Comparison of ENCODE assay signal across 28 cellular contexts in genomic region chr22:50232481-50233151, GRCh38.
"Had no signal": no experiment of that assay in that cellular context is flagged by ENCODE, and none has a peak within 500 bp of the region (broad histone marks: within the 10 kb centered on the region; RNA-seq: fewer than 3 reads in every experiment).

No MANE protein-coding gene starts in this region.

- H3K9me3 ChIP-seq: adrenal gland, body of pancreas, esophagus squamous epithelium, gastroesophageal sphincter, heart right ventricle had no signal

- H3K27me3 ChIP-seq: adrenal gland, body of pancreas, esophagus squamous epithelium, gastroesophageal sphincter, heart right ventricle had no signal

- ATAC-seq: activated CD8-positive, alpha-beta T cell treated with anti-CD3 and anti-CD28 coated beads for 36 hours; activated naive CD8-positive, alpha-beta T cell treated with anti-CD3 and anti-CD28 coated beads, Interleukin-2, amount 50 U/mL, for 24 hours; activated T-helper 17 cell treated with anti-CD3 and anti-CD28 coated beads, Interleukin-2, amount 50 U/mL, for 72 hours; body of pancreas; effector memory CD8-positive, alpha-beta T cell; gastroesophageal sphincter; heart right ventricle; WTC11 had no signal

- H3K4me3 Mint-ChIP-seq: activated CD8-positive, alpha-beta T cell treated with anti-CD3 and anti-CD28 coated beads for 36 hours; activated naive CD4-positive, alpha-beta T cell treated with anti-CD3 and anti-CD28 coated beads for 36 hours; activated naive CD4-positive, alpha-beta T cell treated with anti-CD3 and anti-CD28 coated beads, Interleukin-2, amount 50 U/mL, for 24 hours; activated naive CD8-positive, alpha-beta T cell treated with anti-CD3 and anti-CD28 coated beads for 36 hours; activated naive CD8-positive, alpha-beta T cell treated with anti-CD3 and anti-CD28 coated beads, Interleukin-2, amount 50 U/mL, for 24 hours; activated T-helper 17 cell treated with anti-CD3 and anti-CD28 coated beads, Interleukin-2, amount 50 U/mL, for 72 hours; effector memory CD8-positive, alpha-beta T cell; WTC11 had no signal

- H3K4me3 ChIP-seq: adrenal gland, body of pancreas, esophagus squamous epithelium, gastroesophageal sphincter, heart right ventricle had no signal

- H3K4me1 Mint-ChIP-seq: WTC11 had no signal

- H3K9me3 Mint-ChIP-seq: activated CD8-positive, alpha-beta T cell treated with anti-CD3 and anti-CD28 coated beads for 36 hours; activated naive CD4-positive, alpha-beta T cell treated with anti-CD3 and anti-CD28 coated beads for 36 hours; activated naive CD4-positive, alpha-beta T cell treated with anti-CD3 and anti-CD28 coated beads, Interleukin-2, amount 50 U/mL, for 24 hours; activated T-helper 17 cell treated with anti-CD3 and anti-CD28 coated beads, Interleukin-2, amount 50 U/mL, for 72 hours; effector memory CD8-positive, alpha-beta T cell had no signal

- H3K27ac ChIP-seq: adrenal gland, body of pancreas, epithelial cell of prostate, esophagus squamous epithelium, gastroesophageal sphincter, heart right ventricle had no signal

- H3K27me3 Mint-ChIP-seq: activated CD8-positive, alpha-beta T cell treated with anti-CD3 and anti-CD28 coated beads for 36 hours; activated naive CD4-positive, alpha-beta T cell treated with anti-CD3 and anti-CD28 coated beads, Interleukin-2, amount 50 U/mL, for 24 hours; activated naive CD8-positive, alpha-beta T cell treated with anti-CD3 and anti-CD28 coated beads for 36 hours; activated naive CD8-positive, alpha-beta T cell treated with anti-CD3 and anti-CD28 coated beads, Interleukin-2, amount 50 U/mL, for 24 hours; activated T-helper 17 cell treated with anti-CD3 and anti-CD28 coated beads, Interleukin-2, amount 50 U/mL, for 72 hours; effector memory CD8-positive, alpha-beta T cell had no signal

- H3K4me1 ChIP-seq: adrenal gland, body of pancreas, esophagus squamous epithelium, gastroesophageal sphincter, heart right ventricle had no signal

- DNase-seq: activated CD4-positive, alpha-beta T cell treated with anti-CD3 and anti-CD28 coated beads for 1 hour; activated CD4-positive, alpha-beta T cell treated with anti-CD3 and anti-CD28 coated beads for 48 hours; activated CD4-positive, alpha-beta T cell treated with anti-CD3 and anti-CD28 coated beads, Interleukin-2, amount 50 U/mL, for 1 hour; activated CD4-positive, alpha-beta T cell treated with anti-CD3 and anti-CD28 coated beads, Interleukin-2, amount 50 U/mL, for 48 hours; activated CD8-positive, alpha-beta memory T cell treated with anti-CD3 and anti-CD28 coated beads for 24 hours; activated CD8-positive, alpha-beta T cell treated with anti-CD3 and anti-CD28 coated beads for 36 hours; activated effector memory CD4-positive, alpha-beta T cell treated with Interleukin-2 at 50 U/mL for 16 hours; activated naive CD4-positive, alpha-beta T cell treated with anti-CD3 and anti-CD28 coated beads for 36 hours; activated naive CD8-positive, alpha-beta T cell treated with anti-CD3 and anti-CD28 coated beads for 36 hours; activated naive CD8-positive, alpha-beta T cell treated with anti-CD3 and anti-CD28 coated beads, Interleukin-2, amount 50 U/mL, for 24 hours; adrenal gland; amygdala; aorta; body of pancreas; caudate nucleus; cortex of kidney; dermis blood vessel endothelial cell; effector CD4-positive, alpha-beta T cell; effector memory CD8-positive, alpha-beta T cell; esophagus squamous epithelium; foreskin melanocyte; heart right ventricle; T-helper 2 cell had no signal

- H3K36me3 Mint-ChIP-seq: activated naive CD4-positive, alpha-beta T cell treated with anti-CD3 and anti-CD28 coated beads, Interleukin-2, amount 50 U/mL, for 24 hours had no signal
